26 cellular contexts compared by ENCODE assay signal in genomic region chr3:152696962-152697361, GRCh38.
"Had no signal": no experiment of that assay in that cellular context is flagged by ENCODE, and none has a peak within 500 bp of the region (broad histone marks: within the 10 kb centered on the region; RNA-seq: fewer than 3 reads in every experiment).

No MANE protein-coding gene starts in this region.

- H3K27me3 ChIP-seq: left lung, ovary, right atrium auricular region, right lobe of liver, tibial nerve, uterus had no signal

- H3K9me3 Mint-ChIP-seq: natural killer cell treated with Interleukin-12 subunit alpha and Interleukin-12 subunit beta and Interleukin-15 and Interleukin-18, amount 100 ng/mL, for 72 hours; type B pancreatic cell had no signal

- DNase-seq: hippocampal formation; kidney; left colon; left lung; midbrain; mucosa of descending colon; ovary; right lobe of liver; stimulated activated CD4-positive, alpha-beta T cell treated with anti-CD3 and anti-CD28 coated beads, Interleukin-1b, Interleukin-23, amount 100 ng/mL, for 48 hours; stimulated activated CD4-positive, alpha-beta T cell treated with anti-CD3 and anti-CD28 coated beads, Interleukin-2, amount 100 ng/mL, for 48 hours; stimulated activated CD4-positive, alpha-beta T cell treated with anti-CD3 and anti-CD28 coated beads, Interleukin-4, amount 100 ng/mL, for 4 hours; stimulated activated CD8-positive, alpha-beta memory T cell treated with anti-CD3 and anti-CD28 coated beads, Interleukin-4, amount 100 ng/mL, for 48 hours; stimulated activated naive CD4-positive, alpha-beta T cell treated with Interleukin-2 at 50 U/mL for 16 hours; stimulated activated naive CD8-positive, alpha-beta T cell treated with anti-CD3 and anti-CD28 coated beads, Interleukin-15, amount 100 ng/mL, for 72 hours; substantia nigra; uterus had no signal

- H3K9me3 ChIP-seq: left lung, mucosa of descending colon, ovary, right atrium auricular region, right lobe of liver, uterus had no signal

- H3K4me1 ChIP-seq: left lung, right atrium auricular region, right lobe of liver, tibial nerve, uterus had no signal

- H3K4me1 Mint-ChIP-seq: memory B cell; stimulated activated memory B cell treated with anti-CD40 and anti-IgM and Interleukin-4, amounts not matched to agents 10 μg/mL and 1 μg/mL and 100 μg/mL, for 72 hours had no signal

- H3K4me2 ChIP-seq: smooth muscle cell had no signal

- FAIRE-seq: kidney had no signal

- H3K4me3 ChIP-seq: left lung, lung, mucosa of descending colon, ovary, right atrium auricular region, right lobe of liver, smooth muscle cell, tibial nerve, uterus had no signal

- H3K36me3 ChIP-seq: left lung, ovary, right atrium auricular region, right lobe of liver, tibial nerve, uterus had no signal

- H3K4me3 Mint-ChIP-seq: memory B cell; naive thymus-derived CD4-positive, alpha-beta T cell; natural killer cell treated with Interleukin-12 subunit alpha and Interleukin-12 subunit beta and Interleukin-15 and Interleukin-18, amount 100 ng/mL, for 72 hours; stimulated activated memory B cell treated with anti-CD40 and anti-IgM and Interleukin-4, amounts not matched to agents 10 μg/mL and 1 μg/mL and 100 μg/mL, for 72 hours; stimulated activated naive CD8-positive, alpha-beta T cell treated with anti-CD3 and anti-CD28 coated beads, Interleukin-15, amount 100 ng/mL, for 72 hours; type B pancreatic cell had no signal

- H3K27ac Mint-ChIP-seq: memory B cell; naive thymus-derived CD4-positive, alpha-beta T cell; natural killer cell treated with Interleukin-12 subunit alpha and Interleukin-12 subunit beta and Interleukin-15 and Interleukin-18, amount 100 ng/mL, for 72 hours; progenitor cell of endocrine pancreas; stimulated activated memory B cell treated with anti-CD40 and anti-IgM and Interleukin-4, amounts not matched to agents 10 μg/mL and 1 μg/mL and 100 μg/mL, for 72 hours; stimulated activated naive CD8-positive, alpha-beta T cell treated with anti-CD3 and anti-CD28 coated beads, Interleukin-15, amount 100 ng/mL, for 72 hours; type B pancreatic cell had no signal

- H3K27ac ChIP-seq: left lung, ovary, right atrium auricular region, right lobe of liver, tibial nerve, uterus had no signal

- ATAC-seq: left colon; left lung; mucosa of descending colon; naive thymus-derived CD4-positive, alpha-beta T cell; natural killer cell treated with Interleukin-12 subunit alpha and Interleukin-12 subunit beta and Interleukin-15 and Interleukin-18, amount 100 ng/mL, for 72 hours; right lobe of liver; stimulated activated memory B cell treated with anti-CD40 and anti-IgM and Interleukin-4, amounts not matched to agents 10 μg/mL and 1 μg/mL and 100 μg/mL, for 72 hours; stimulated activated naive CD8-positive, alpha-beta T cell treated with anti-CD3 and anti-CD28 coated beads, Interleukin-15, amount 100 ng/mL, for 72 hours had no signal

- H3K36me3 Mint-ChIP-seq: memory B cell; naive thymus-derived CD4-positive, alpha-beta T cell; natural killer cell treated with Interleukin-12 subunit alpha and Interleukin-12 subunit beta and Interleukin-15 and Interleukin-18, amount 100 ng/mL, for 72 hours; stimulated activated memory B cell treated with anti-CD40 and anti-IgM and Interleukin-4, amounts not matched to agents 10 μg/mL and 1 μg/mL and 100 μg/mL, for 72 hours had no signal

- H3K27me3 Mint-ChIP-seq: memory B cell; natural killer cell treated with Interleukin-12 subunit alpha and Interleukin-12 subunit beta and Interleukin-15 and Interleukin-18, amount 100 ng/mL, for 72 hours; progenitor cell of endocrine pancreas; stimulated activated memory B cell treated with anti-CD40 and anti-IgM and Interleukin-4, amounts not matched to agents 10 μg/mL and 1 μg/mL and 100 μg/mL, for 72 hours; stimulated activated naive CD8-positive, alpha-beta T cell treated with anti-CD3 and anti-CD28 coated beads, Interleukin-15, amount 100 ng/mL, for 72 hours; type B pancreatic cell had no signal
